ENCODE assay signal across 15 cellular contexts in the genomic region with DNA sequence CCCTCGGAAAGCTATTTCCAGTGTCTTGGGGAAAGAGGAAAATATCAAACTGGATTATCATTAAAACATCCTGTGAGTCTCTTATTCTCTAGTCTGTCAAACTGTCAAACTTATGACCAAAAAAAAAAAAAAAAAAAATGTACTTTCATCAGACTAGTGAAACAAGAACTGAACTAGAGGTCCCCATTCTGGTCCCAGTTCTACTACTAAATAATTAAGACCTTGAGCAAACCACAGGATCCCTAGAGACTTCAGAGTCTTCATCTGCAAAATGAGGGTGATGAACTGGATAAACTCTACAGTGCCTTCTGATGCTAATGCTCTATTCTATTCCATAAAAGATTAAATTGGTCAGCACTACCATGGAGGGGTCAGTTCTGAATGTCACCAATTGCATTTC.
DNase-seq lines count a peak whose midpoint lies in the region; ATAC-seq and TF ChIP-seq lines count a peak whose summit lies in the region.
"Had no signal": no experiment of that assay in that cellular context is flagged by ENCODE, and none has a peak within 500 bp of the region (broad histone marks: within the 10 kb centered on the region; RNA-seq: fewer than 3 reads in every experiment).

No MANE protein-coding gene starts in this region.

- no peaks in the 10 kb centered on the region for H3K27me3 ChIP-seq in GM23338 (ENCODE audit: insufficient read depth)
- H3K27me3 ChIP-seq: BLaER1 treated with 17β-estradiol and CSF1 and Interleukin-3, amounts not matched to agents 10 nM and 100 nM had no signal

- H3K36me3 Mint-ChIP-seq in glutamatergic neuron (ENCODE audit: unreplicated experiment) = no peaks in the 10 kb centered on the region
- no peaks in the 10 kb centered on the region for H3K36me3 Mint-ChIP-seq in GM23338 (ENCODE audit: low read depth)
- H3K36me3 Mint-ChIP-seq in WTC11 = no peaks in the 10 kb centered on the region

- H4K20me1 ChIP-seq in GM23338 (replicated peaks; ENCODE audit: insufficient read depth) = no peaks in the 10 kb centered on the region; the same call in 1 of the 2 replicates
- H4K20me1 ChIP-seq: BLaER1 treated with 17β-estradiol and CSF1 and Interleukin-3, amounts not matched to agents 10 nM and 100 nM had no signal

- H3K4me3 ChIP-seq in NB4 (ENCODE audit: low read depth, low read length) (no peak overlapping the region), GM23338 (no peak overlapping the region)
- H3K4me3 ChIP-seq: BLaER1 treated with 17β-estradiol and CSF1 and Interleukin-3, amounts not matched to agents 10 nM and 100 nM had no signal

- H3K79me2 ChIP-seq in GM23338 (replicated peaks; ENCODE audit: insufficient read depth) = no peaks in the 10 kb centered on the region

- CTCF ChIA-PET in WTC11 (lab: Charles Lee) = interaction anchor here (0.7 to 5.2 kb wide), 47 partner anchors 8 to 363 kb away, joined by 3 to 67 read pairs (median 7); a partner anchor contains a TSS

- DNase-seq in NB4 (ENCODE audit: low read depth) = peak; percentile 5
- no peak for DNase-seq in glutamatergic neuron
- no peak for DNase-seq in NCI-H2227 (lab: John Stamatoyannopoulos, UW; ENCODE audit: unreplicated experiment)
- no peak for DNase-seq in GM23338 (ENCODE audit: low spot score)
- no peak for DNase-seq in HPDE6-E6E7 (ENCODE audit: extremely low spot score)
- DNase-seq in WTC11 (ENCODE audit: low spot score) = no peak
- DNase-seq: CD8-positive, alpha-beta T cell; KBM-7; NCI-H774; NK-92 treated with Interleukin-12 subunit alpha and Interleukin-12 subunit beta, amount 100 ng/mL, for 24 hours; SIG-M5 had no signal

- TF ChIP-seq POLR2A in NB4 (IDR thresholded peaks at IDR 0.05; ENCODE audit: extremely low read depth, insufficient read length) = no peak

- H3F3A ChIP-seq in GM23338 (replicated peaks; ENCODE audit: low read depth) = no peaks in the 10 kb centered on the region

- H3K4me1 ChIP-seq in GM23338 (ENCODE audit: insufficient read depth) = peaks cover 14% of the 10 kb centered on the region

- H3K4me1 Mint-ChIP-seq in glutamatergic neuron (ENCODE audit: low read depth, unreplicated experiment) (peaks cover 25% of the 10 kb centered on the region), GM23338 (peaks cover 10% of the 10 kb centered on the region), WTC11 (peaks cover 9% of the 10 kb centered on the region)

- H3K27me3 Mint-ChIP-seq in glutamatergic neuron (ENCODE audit: unreplicated experiment) (peaks cover 4% of the 10 kb centered on the region), GM23338 (ENCODE audit: insufficient read depth, low read depth, poor library complexity) (peaks cover 5% of the 10 kb centered on the region), WTC11 (ENCODE audit: low read depth) (no peaks in the 10 kb centered on the region)

- H2AFZ ChIP-seq in GM23338 = no peak overlapping the region

- no peaks in the 10 kb centered on the region for H3K9me2 ChIP-seq in GM23338 (ENCODE audit: insufficient read depth)
- H3K9me2 ChIP-seq: SK-N-SH had no signal

- H3K36me3 ChIP-seq in GM23338 (ENCODE audit: insufficient read depth) = no peaks in the 10 kb centered on the region

- H3K27ac ChIP-seq in GM23338 (ENCODE audit: low read depth) = no peak overlapping the region
- H3K27ac ChIP-seq: BLaER1 treated with 17β-estradiol and CSF1 and Interleukin-3, amounts not matched to agents 10 nM and 100 nM; HL-60 had no signal

- H3K4me3 Mint-ChIP-seq in glutamatergic neuron (ENCODE audit: unreplicated experiment) = peak overlapping the region; percentile 30
- H3K4me3 Mint-ChIP-seq in GM23338 = no peak overlapping the region
- no peak overlapping the region for H3K4me3 Mint-ChIP-seq in WTC11
- H3K4me3 Mint-ChIP-seq: CD8-positive, alpha-beta T cell had no signal

- H3K9me3 Mint-ChIP-seq in glutamatergic neuron (ENCODE audit: unreplicated experiment) = peaks cover 3% of the 10 kb centered on the region
- H3K9me3 Mint-ChIP-seq in GM23338 = no peaks in the 10 kb centered on the region
- no peaks in the 10 kb centered on the region for H3K9me3 Mint-ChIP-seq in WTC11
- H3K9me3 Mint-ChIP-seq: CD8-positive, alpha-beta T cell had no signal

- H3K4me2 ChIP-seq in GM23338 = no peak overlapping the region
- H3K4me2 ChIP-seq: SK-N-SH had no signal

- ATAC-seq in GM21529 (IDR thresholded peaks at IDR 0.05; ENCODE audit: unreplicated experiment) (peak; percentile 52), GM23338 (no peak), WTC11 (no peak)
- ATAC-seq: CD8-positive, alpha-beta T cell had no signal

- TF ChIP-seq CTCF in NB4 (IDR thresholded peaks at IDR 0.05; ENCODE audit: low read depth, low read length) (no peak), glutamatergic neuron (IDR thresholded peaks at IDR 0.05; ENCODE audit: partially characterized antibody, unreplicated experiment) (no peak), GM23338 (conservative IDR thresholded peaks at IDR 0.05; ENCODE audit: low read depth in 2 of 2) (no peak), WTC11 (IDR thresholded peaks at IDR 0.05) (no peak)

- POLR2A ChIA-PET in WTC11 (lab: Charles Lee) = no interaction called here

- H3K27ac Mint-ChIP-seq in glutamatergic neuron (ENCODE audit: unreplicated experiment) (no peak overlapping the region), GM23338 (no peak overlapping the region), WTC11 (no peak overlapping the region)

TF ChIP-seq in GM23338, 12 proteins besides CTCF, POLR2A, EP300 and RAD21:
- TF ChIP-seq NANOG (IDR thresholded peaks at IDR 0.05; ENCODE audit: borderline replicate concordance) = no peak
- TF ChIP-seq, protein P1, sequence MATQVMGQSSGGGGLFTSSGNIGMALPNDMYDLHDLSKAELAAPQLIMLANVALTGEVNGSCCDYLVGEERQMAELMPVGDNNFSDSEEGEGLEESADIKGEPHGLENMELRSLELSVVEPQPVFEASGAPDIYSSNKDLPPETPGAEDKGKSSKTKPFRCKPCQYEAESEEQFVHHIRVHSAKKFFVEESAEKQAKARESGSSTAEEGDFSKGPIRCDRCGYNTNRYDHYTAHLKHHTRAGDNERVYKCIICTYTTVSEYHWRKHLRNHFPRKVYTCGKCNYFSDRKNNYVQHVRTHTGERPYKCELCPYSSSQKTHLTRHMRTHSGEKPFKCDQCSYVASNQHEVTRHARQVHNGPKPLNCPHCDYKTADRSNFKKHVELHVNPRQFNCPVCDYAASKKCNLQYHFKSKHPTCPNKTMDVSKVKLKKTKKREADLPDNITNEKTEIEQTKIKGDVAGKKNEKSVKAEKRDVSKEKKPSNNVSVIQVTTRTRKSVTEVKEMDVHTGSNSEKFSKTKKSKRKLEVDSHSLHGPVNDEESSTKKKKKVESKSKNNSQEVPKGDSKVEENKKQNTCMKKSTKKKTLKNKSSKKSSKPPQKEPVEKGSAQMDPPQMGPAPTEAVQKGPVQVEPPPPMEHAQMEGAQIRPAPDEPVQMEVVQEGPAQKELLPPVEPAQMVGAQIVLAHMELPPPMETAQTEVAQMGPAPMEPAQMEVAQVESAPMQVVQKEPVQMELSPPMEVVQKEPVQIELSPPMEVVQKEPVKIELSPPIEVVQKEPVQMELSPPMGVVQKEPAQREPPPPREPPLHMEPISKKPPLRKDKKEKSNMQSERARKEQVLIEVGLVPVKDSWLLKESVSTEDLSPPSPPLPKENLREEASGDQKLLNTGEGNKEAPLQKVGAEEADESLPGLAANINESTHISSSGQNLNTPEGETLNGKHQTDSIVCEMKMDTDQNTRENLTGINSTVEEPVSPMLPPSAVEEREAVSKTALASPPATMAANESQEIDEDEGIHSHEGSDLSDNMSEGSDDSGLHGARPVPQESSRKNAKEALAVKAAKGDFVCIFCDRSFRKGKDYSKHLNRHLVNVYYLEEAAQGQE (IDR thresholded peaks at IDR 0.05; ENCODE audit: unreplicated experiment) = no peak
- no peak for TF ChIP-seq EZH2 (IDR thresholded peaks at IDR 0.05; ENCODE audit: low read depth, unreplicated experiment)
- no peak for TF ChIP-seq ZNF331 (CRISPR knock-in tag; IDR thresholded peaks at IDR 0.05; ENCODE audit: low read depth)
- TF ChIP-seq ZNF114 (CRISPR knock-in tag; IDR thresholded peaks at IDR 0.05) = no peak
- TF ChIP-seq EZH2phosphoT487 (IDR thresholded peaks at IDR 0.05; ENCODE audit: unreplicated experiment) = no peak

TF ChIP-seq in WTC11, 78 proteins besides CTCF, POLR2A, EP300 and RAD21 (continues in another document):
- TF ChIP-seq, protein P2, sequence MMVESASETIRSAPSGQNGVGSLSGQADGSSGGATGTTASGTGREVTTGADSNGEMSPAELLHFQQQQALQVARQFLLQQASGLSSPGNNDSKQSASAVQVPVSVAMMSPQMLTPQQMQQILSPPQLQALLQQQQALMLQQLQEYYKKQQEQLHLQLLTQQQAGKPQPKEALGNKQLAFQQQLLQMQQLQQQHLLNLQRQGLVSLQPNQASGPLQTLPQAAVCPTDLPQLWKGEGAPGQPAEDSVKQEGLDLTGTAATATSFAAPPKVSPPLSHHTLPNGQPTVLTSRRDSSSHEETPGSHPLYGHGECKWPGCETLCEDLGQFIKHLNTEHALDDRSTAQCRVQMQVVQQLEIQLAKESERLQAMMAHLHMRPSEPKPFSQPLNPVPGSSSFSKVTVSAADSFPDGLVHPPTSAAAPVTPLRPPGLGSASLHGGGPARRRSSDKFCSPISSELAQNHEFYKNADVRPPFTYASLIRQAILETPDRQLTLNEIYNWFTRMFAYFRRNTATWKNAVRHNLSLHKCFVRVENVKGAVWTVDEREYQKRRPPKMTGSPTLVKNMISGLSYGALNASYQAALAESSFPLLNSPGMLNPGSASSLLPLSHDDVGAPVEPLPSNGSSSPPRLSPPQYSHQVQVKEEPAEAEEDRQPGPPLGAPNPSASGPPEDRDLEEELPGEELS (CRISPR knock-in tag; IDR thresholded peaks at IDR 0.05) = no peak
- TF ChIP-seq NR2C2 (CRISPR knock-in tag; IDR thresholded peaks at IDR 0.05) (no peak), PRRX2 (CRISPR knock-in tag; IDR thresholded peaks at IDR 0.05) (no peak), ZBTB21 (CRISPR knock-in tag; IDR thresholded peaks at IDR 0.05; ENCODE audit: borderline replicate concordance) (no peak)
- TF ChIP-seq, protein P3, sequence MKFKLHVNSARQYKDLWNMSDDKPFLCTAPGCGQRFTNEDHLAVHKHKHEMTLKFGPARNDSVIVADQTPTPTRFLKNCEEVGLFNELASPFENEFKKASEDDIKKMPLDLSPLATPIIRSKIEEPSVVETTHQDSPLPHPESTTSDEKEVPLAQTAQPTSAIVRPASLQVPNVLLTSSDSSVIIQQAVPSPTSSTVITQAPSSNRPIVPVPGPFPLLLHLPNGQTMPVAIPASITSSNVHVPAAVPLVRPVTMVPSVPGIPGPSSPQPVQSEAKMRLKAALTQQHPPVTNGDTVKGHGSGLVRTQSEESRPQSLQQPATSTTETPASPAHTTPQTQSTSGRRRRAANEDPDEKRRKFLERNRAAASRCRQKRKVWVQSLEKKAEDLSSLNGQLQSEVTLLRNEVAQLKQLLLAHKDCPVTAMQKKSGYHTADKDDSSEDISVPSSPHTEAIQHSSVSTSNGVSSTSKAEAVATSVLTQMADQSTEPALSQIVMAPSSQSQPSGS (CRISPR knock-in tag; IDR thresholded peaks at IDR 0.05; ENCODE audit: borderline replicate concordance, low read depth) = no peak
